Comparison of ENCODE assay signal across 9 cellular contexts in the genomic region with DNA sequence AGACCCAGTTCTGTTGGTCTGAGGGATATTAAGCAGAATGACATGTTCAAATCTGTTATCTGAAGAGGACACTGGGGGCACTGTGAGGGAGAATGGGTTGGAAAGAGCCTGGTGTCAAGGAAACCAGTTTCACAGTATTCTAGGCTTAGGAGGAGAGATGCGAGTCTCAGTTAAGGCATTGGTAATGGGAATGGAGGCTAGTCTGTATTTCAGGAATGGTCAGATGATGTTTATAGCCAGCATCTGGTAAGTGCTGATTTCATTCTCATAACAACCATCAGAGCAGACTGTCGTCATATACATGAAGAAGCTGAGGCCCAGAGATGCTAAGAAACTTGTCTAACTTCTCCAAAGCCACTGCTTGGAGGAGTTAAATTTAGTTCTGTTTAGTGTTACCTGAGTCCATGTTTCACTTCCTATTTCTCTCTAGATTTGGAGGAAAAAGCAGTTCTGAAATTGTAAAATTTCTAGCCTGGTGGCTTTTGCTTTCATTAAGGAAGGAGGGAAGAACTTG.
A peak's percentile ranks its signal among the peaks of the same experiment; 100 is the strongest.
DNase-seq lines count a peak whose midpoint lies in the region; ATAC-seq, FAIRE-seq and TF ChIP-seq lines count a peak whose summit lies in the region.
"Had no signal": no experiment of that assay in that cellular context is flagged by ENCODE, and none has a peak within 500 bp of the region (broad histone marks: within the 10 kb centered on the region; RNA-seq: fewer than 3 reads in every experiment).

No MANE protein-coding gene starts in this region.

- no peaks in the 10 kb centered on the region for H3K9me3 Mint-ChIP-seq in glutamatergic neuron (ENCODE audit: unreplicated experiment)

- peak overlapping the region; percentile 98; the same call in 1 of the 2 replicates for H3K27ac ChIP-seq in BLaER1

- H4K20me1 ChIP-seq in BLaER1 = peaks cover 82% of the 10 kb centered on the region

- H3K4me2 ChIP-seq in BLaER1 = peak overlapping the region; percentile 89

- peaks cover 50% of the 10 kb centered on the region for H3K4me1 ChIP-seq in BLaER1

- peak overlapping the region; percentile 85; the same call in 1 of the 2 replicates for H3K4me3 ChIP-seq in BLaER1

- no peaks in the 10 kb centered on the region for H3K36me3 Mint-ChIP-seq in glutamatergic neuron (ENCODE audit: unreplicated experiment)

- H3K27ac Mint-ChIP-seq in glutamatergic neuron (ENCODE audit: unreplicated experiment) = peak overlapping the region; percentile 40

- H3K27me3 Mint-ChIP-seq in glutamatergic neuron (ENCODE audit: unreplicated experiment) = peaks cover 10% of the 10 kb centered on the region

- peak overlapping the region; percentile 56 for H3K9ac ChIP-seq in BLaER1

- DNase-seq in GM18507 (ENCODE audit: extremely low spot score, insufficient read length, low read depth) = no peak
- DNase-seq in SKM-1 treated with dmso at 0.1 percent for 144 hours (lab: John Stamatoyannopoulos, UW; ENCODE audit: unreplicated experiment) = peak; percentile 64
- no peak for DNase-seq in glutamatergic neuron
- DNase-seq in HuH-7.5 (ENCODE audit: low spot score) = no peak
- DNase-seq in foreskin melanocyte = no peak
- no peak for DNase-seq in retina

- peaks cover 33% of the 10 kb centered on the region for H3K4me1 Mint-ChIP-seq in glutamatergic neuron (ENCODE audit: low read depth, unreplicated experiment)

- no peak for TF ChIP-seq CTCF in glutamatergic neuron (IDR thresholded peaks at IDR 0.05; ENCODE audit: partially characterized antibody, unreplicated experiment)

- H3K27me3 ChIP-seq in BLaER1 = no peaks in the 10 kb centered on the region

- no peak for ATAC-seq in HG02642 (IDR thresholded peaks at IDR 0.05; ENCODE audit: poor library complexity, unreplicated experiment)

- H3K4me3 Mint-ChIP-seq in glutamatergic neuron (ENCODE audit: unreplicated experiment) = no peak overlapping the region

- no peaks in the 10 kb centered on the region for H3K36me3 ChIP-seq in BLaER1

- H3K9me3 ChIP-seq in BLaER1 = no peaks in the 10 kb centered on the region

- peak; percentile 80 for FAIRE-seq in GM18507 (lab: Jason Lieb, UNC)
- FAIRE-seq: endothelial cell of umbilical vein had no signal
